Comparison of ENCODE assay signal across 7 cellular contexts in the genomic region with DNA sequence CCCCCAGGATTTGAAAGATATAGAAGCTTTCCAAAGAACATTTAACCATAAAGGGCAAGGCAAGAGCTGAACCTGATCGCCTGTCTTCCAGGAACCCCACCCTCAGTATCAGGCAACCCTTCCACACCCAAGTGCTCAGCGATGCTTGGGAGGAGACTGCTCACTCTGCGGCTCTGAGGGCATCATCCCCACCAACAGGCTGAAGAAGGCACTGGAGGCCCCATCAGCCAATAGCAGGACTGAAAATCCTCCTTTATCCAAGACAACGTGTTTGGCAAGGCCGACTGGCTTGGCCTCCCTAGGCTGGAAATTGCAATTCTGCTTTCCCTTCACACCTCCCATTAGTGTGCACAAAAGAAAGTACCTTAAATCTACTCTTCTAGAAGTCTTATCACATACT. TPM values are rescaled to one million over a fixed set of nuclear protein-coding genes. Genes with fewer than 3 reads are reported as not detected.
A peak's percentile ranks its signal among the peaks of the same experiment; 100 is the strongest.
DNase-seq lines count a peak whose midpoint lies in the region; ATAC-seq, FAIRE-seq and TF ChIP-seq lines count a peak whose summit lies in the region.

No MANE protein-coding gene starts in this region.

- ATAC-seq in left lung = no peak
- no peak for ATAC-seq in HG02763 (IDR thresholded peaks at IDR 0.05; ENCODE audit: unreplicated experiment)

- POLR2A ChIA-PET in HEK293 (lab: Yijun Ruan, JAX) = interaction anchor here (0.8 to 4.0 kb wide), 9 partner anchors 10 to 66 kb away, joined by 3 to 47 read pairs (median 15); no protein-coding TSS in a partner anchor

- no peak for FAIRE-seq in bronchial epithelial cell (lab: Jason Lieb, UNC)

- H3K4me3 ChIP-seq in HEK293 (ENCODE audit: low read depth, low read length) (no peak overlapping the region), bronchial epithelial cell (ENCODE audit: low read depth, low read length) (no peak overlapping the region), left lung (peak overlapping the region in 1 of 2 donors; percentile 94), stomach smooth muscle (ENCODE audit: low read length in 2 of 2) (peak overlapping the region; percentile 93)

- H3K36me3 ChIP-seq in HEK293 (ENCODE audit: control insufficient read depth in 2 of 2, insufficient read depth in 1 of 2, low read length in 2 of 2) = peaks cover 0 to 8% of the 10 kb centered on the region in 2 experiments; a peak in 1 of 3 replicates
- no peaks in the 10 kb centered on the region for H3K36me3 ChIP-seq in bronchial epithelial cell (ENCODE audit: control insufficient read depth, insufficient read depth, low read length)
- H3K36me3 ChIP-seq in left lung = no peaks in the 10 kb centered on the region
- no peaks in the 10 kb centered on the region for H3K36me3 ChIP-seq in stomach smooth muscle (ENCODE audit: control insufficient read depth in 2 of 2, insufficient read depth in 2 of 2, low read length in 2 of 2)

- TF ChIP-seq CTCF in HEK293 (tag by site-specific recombination; IDR thresholded peaks at IDR 0.05) (no peak), bronchial epithelial cell (IDR thresholded peaks at IDR 0.05; ENCODE audit: insufficient read depth, low read length, severe bottlenecking) (peak; percentile 24), left lung (IDR thresholded peaks at IDR 0.05) (no peak)

- H3K9me3 ChIP-seq in HEK293 (ENCODE audit: control insufficient read depth, insufficient read depth, low read depth, low read length) (no peaks in the 10 kb centered on the region), left lung (no peaks in the 10 kb centered on the region), stomach smooth muscle (ENCODE audit: control insufficient read depth in 2 of 2, low read length in 2 of 2) (no peaks in the 10 kb centered on the region)

- intact Hi-C loops in left lung (cut with DNase I) = no loop called here

- H3K27ac ChIP-seq in HEK293 (ENCODE audit: extremely low read depth, low read depth, low read length) = no peak overlapping the region
- peak overlapping the region; percentile 100 for H3K27ac ChIP-seq in left lung
- H3K27ac ChIP-seq in stomach smooth muscle (ENCODE audit: low read length) = peak overlapping the region; percentile 99

- H3K27me3 ChIP-seq in bronchial epithelial cell (ENCODE audit: control insufficient read depth, insufficient read depth, low read length) (no peaks in the 10 kb centered on the region), left lung (no peaks in the 10 kb centered on the region), stomach smooth muscle (ENCODE audit: control insufficient read depth in 1 of 2, insufficient read depth in 2 of 2, low read length in 2 of 2) (no peaks in the 10 kb centered on the region)

- H3K4me1 ChIP-seq in HEK293 (ENCODE audit: control insufficient read depth, insufficient read depth, low read length) = peaks cover 3% of the 10 kb centered on the region
- peaks cover 9 to 32% of the 10 kb centered on the region in 2 donors for H3K4me1 ChIP-seq in left lung
- H3K4me1 ChIP-seq in stomach smooth muscle (ENCODE audit: control insufficient read depth, insufficient read depth, low read length) = peaks cover 8% of the 10 kb centered on the region

- H3K9ac ChIP-seq in stomach smooth muscle (ENCODE audit: low read length in 2 of 2) = peak overlapping the region; percentile 97 to 98

- DNase-seq in NCI-H748 treated with DMSO at 0.1 percent for 48 hours (lab: John Stamatoyannopoulos, UW) (peak; percentile 36), bronchial epithelial cell (ENCODE audit: low read depth) (peak; percentile 43), left lung (no peak)
- DNase-seq in stimulated activated CD4-positive, alpha-beta T cell treated with anti-CD3 and anti-CD28 coated beads, Interleukin-15, amount 100 ng/mL, for 24 hours = no peak

- CTCF ChIA-PET in HEK293 (lab: Yijun Ruan, JAX) = interaction anchor here (0.6 to 0.9 kb wide), 3 partner anchors 62 to 633 kb away, joined by 3 read pairs; no protein-coding TSS in a partner anchor

TF ChIP-seq in HEK293, 187 proteins besides CTCF, POLR2A, EP300 and RAD21:
- TF ChIP-seq PRDM1 (tag by site-specific recombination; IDR thresholded peaks at IDR 0.05) (0 out of 2 replicates have a peak, but pooled peaks have one; percentile 7), ZNF560 (tag by site-specific recombination; IDR thresholded peaks at IDR 0.05; ENCODE audit: borderline replicate concordance) (no peak), FEZF1 (tag by site-specific recombination; IDR thresholded peaks at IDR 0.05) (peak; percentile 41; the same call in 1 of the 2 replicates), KLF1 (tag by site-specific recombination; IDR thresholded peaks at IDR 0.05) (0 out of 2 replicates have a peak, but pooled peaks have one; percentile 9)
- TF ChIP-seq, protein P1, sequence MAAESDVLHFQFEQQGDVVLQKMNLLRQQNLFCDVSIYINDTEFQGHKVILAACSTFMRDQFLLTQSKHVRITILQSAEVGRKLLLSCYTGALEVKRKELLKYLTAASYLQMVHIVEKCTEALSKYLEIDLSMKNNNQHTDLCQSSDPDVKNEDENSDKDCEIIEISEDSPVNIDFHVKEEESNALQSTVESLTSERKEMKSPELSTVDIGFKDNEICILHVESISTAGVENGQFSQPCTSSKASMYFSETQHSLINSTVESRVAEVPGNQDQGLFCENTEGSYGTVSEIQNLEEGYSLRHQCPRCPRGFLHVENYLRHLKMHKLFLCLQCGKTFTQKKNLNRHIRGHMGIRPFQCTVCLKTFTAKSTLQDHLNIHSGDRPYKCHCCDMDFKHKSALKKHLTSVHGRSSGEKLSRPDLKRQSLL (tag by site-specific recombination; IDR thresholded peaks at IDR 0.05) = peak; percentile 74; the same call in 1 of the 2 replicates

RNA-seq across cellular contexts. Expression of a gene that starts 1.4 kb away (rescaled TPM):
- total RNA-seq in bronchial epithelial cell (109 and 133 TPM in 2 replicates), left lung (100 to 1,000 TPM; 109 to 121 TPM)

RNA-seq across cellular contexts. Expression of a gene that starts 50.5 kb away (rescaled TPM):
- total RNA-seq in bronchial epithelial cell (157 and 293 TPM in 2 replicates), left lung (100 to 1,000 TPM; 259 to 298 TPM)

Comparison
In these comparisons a context has a peak if more than half of its experiments do, and no peak if none do; other contexts are left out.
1. H3K4me3 ChIP-seq: peak in stomach smooth muscle (2 of 2); none in HEK293 (single experiment) and bronchial epithelial cell (single experiment).
2. DNase-seq: peak in NCI-H748 treated with DMSO at 0.1 percent for 48 hours (single experiment) and bronchial epithelial cell (single experiment); none in left lung (0 of 2) and stimulated activated CD4-positive, alpha-beta T cell treated with anti-CD3 and anti-CD28 coated beads, Interleukin-15, amount 100 ng/mL, for 24 hours (single experiment).